Comparison of ENCODE assay signal across 19 cellular contexts in the genomic region with DNA sequence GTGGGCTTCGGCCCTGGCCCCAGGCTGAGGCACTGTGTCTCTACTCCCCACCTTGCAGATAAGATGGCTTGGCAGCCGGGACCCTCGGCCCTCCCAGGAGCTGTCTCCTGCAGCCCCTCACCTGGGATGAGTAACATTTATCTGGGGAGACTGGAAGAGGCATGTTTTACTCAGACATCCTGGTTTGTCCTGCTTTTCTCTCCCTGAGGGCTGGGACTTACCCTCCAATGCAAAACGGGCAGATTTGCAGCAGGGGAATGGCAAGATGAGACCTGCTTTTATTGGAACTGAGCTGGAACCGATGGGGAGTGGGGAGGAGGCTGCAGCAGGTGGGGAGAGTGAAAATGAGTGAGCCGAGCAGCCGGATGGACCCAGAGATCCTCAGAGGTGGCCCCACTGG. TPM values are rescaled to one million over a fixed set of nuclear protein-coding genes. Genes with fewer than 3 reads are reported as not detected.
DNase-seq lines count a peak whose midpoint lies in the region; TF ChIP-seq lines count a peak whose summit lies in the region.
"Had no signal": no experiment of that assay in that cellular context is flagged by ENCODE, and none has a peak within 500 bp of the region (broad histone marks: within the 10 kb centered on the region; RNA-seq: fewer than 3 reads in every experiment).

No MANE protein-coding gene starts in this region.

- H3K36me3 ChIP-seq in Caco-2 (ENCODE audit: control insufficient read depth, insufficient read depth, low read length) (no peaks in the 10 kb centered on the region), HUES48 (ENCODE audit: control insufficient read depth, insufficient read depth, low read length) (no peaks in the 10 kb centered on the region)
- H3K36me3 ChIP-seq: ascending aorta, colonic mucosa, spleen had no signal

- DNase-seq in Caco-2 (no peak), RWPE1 (ENCODE audit: low spot score) (peak; percentile 89), germinal center (ENCODE audit: low spot score) (peak; percentile 18), hepatic stellate cell (ENCODE audit: low spot score) (no peak), putamen (ENCODE audit: low spot score) (no peak), retina (no peak), NCI-H1436 (lab: John Stamatoyannopoulos, UW) (no peak)
- DNase-seq: activated CD4-positive, alpha-beta T cell treated with anti-CD3 and anti-CD28 coated beads for 36 hours; activated gamma-delta T cell treated with Interleukin-2 at 50 U/mL for 16 hours; CD8-positive, alpha-beta memory T cell; glutamatergic neuron; NCI-H2081; SHP77 treated with DMSO at 0.1 percent for 48 hours; spleen had no signal

- H3K4me3 ChIP-seq in Caco-2 (ENCODE audit: low read depth, low read length) (no peak overlapping the region), HUES48 (ENCODE audit: low read depth, low read length) (no peak overlapping the region)
- H3K4me3 ChIP-seq: ascending aorta, colonic mucosa, spleen had no signal

- H3K27ac Mint-ChIP-seq in Caco-2 (ENCODE audit: unreplicated experiment), result peak overlapping the region; percentile 89
- H3K27ac Mint-ChIP-seq: activated CD4-positive, alpha-beta T cell treated with anti-CD3 and anti-CD28 coated beads for 36 hours; stimulated activated naive CD8-positive, alpha-beta T cell treated with anti-CD3 and anti-CD28 coated beads, Interleukin-15, Interleukin-2, amounts not matched to agents 100 ng/mL and 50 ng/mL, for 24 hours had no signal

- H3K9me3 ChIP-seq in Caco-2 (no peaks in the 10 kb centered on the region), HUES48 (ENCODE audit: control insufficient read depth, insufficient read depth, low read length) (no peaks in the 10 kb centered on the region)
- H3K9me3 ChIP-seq: ascending aorta, colonic mucosa, spleen had no signal

- H3K4me1 Mint-ChIP-seq in Caco-2 (ENCODE audit: low read depth, unreplicated experiment), result peaks cover 7% of the 10 kb centered on the region

- no peak for TF ChIP-seq CTCF in Caco-2 (IDR thresholded peaks at IDR 0.05; ENCODE audit: insufficient read depth in 1 of 2, low read depth in 1 of 2, low read length in 1 of 2, severe bottlenecking in 1 of 2, unreplicated experiment in 1 of 2)
- TF ChIP-seq CTCF in RWPE1 (conservative IDR thresholded peaks at IDR 0.05; ENCODE audit: low read depth), result no peak

- peak overlapping the region; percentile 16 for H3K27ac ChIP-seq in HUES48 (ENCODE audit: low read depth, low read length)
- peak overlapping the region; percentile 86 for H3K27ac ChIP-seq in RWPE1
- H3K27ac ChIP-seq: ascending aorta, colonic mucosa, parathyroid adenoma, spleen had no signal

- no peaks in the 10 kb centered on the region for H3K27me3 Mint-ChIP-seq in Caco-2 (ENCODE audit: insufficient read depth, unreplicated experiment)
- H3K27me3 Mint-ChIP-seq: activated CD4-positive, alpha-beta T cell treated with anti-CD3 and anti-CD28 coated beads for 36 hours; CD8-positive, alpha-beta memory T cell; stimulated activated naive CD8-positive, alpha-beta T cell treated with anti-CD3 and anti-CD28 coated beads, Interleukin-15, Interleukin-2, amounts not matched to agents 100 ng/mL and 50 ng/mL, for 24 hours had no signal

- no peaks in the 10 kb centered on the region for H3K9me3 Mint-ChIP-seq in Caco-2 (ENCODE audit: unreplicated experiment)
- H3K9me3 Mint-ChIP-seq: CD8-positive, alpha-beta memory T cell; stimulated activated naive CD8-positive, alpha-beta T cell treated with anti-CD3 and anti-CD28 coated beads, Interleukin-15, Interleukin-2, amounts not matched to agents 100 ng/mL and 50 ng/mL, for 24 hours had no signal

- no peaks in the 10 kb centered on the region for H3K4me1 ChIP-seq in Caco-2
- peaks cover 19% of the 10 kb centered on the region for H3K4me1 ChIP-seq in HUES48 (ENCODE audit: control insufficient read depth, insufficient read depth, low read length)
- H3K4me1 ChIP-seq: ascending aorta, colonic mucosa, parathyroid adenoma had no signal

- no peaks in the 10 kb centered on the region for H3K27me3 ChIP-seq in Caco-2 (replicated peaks; ENCODE audit: control insufficient read depth, insufficient read depth, low read length)
- no peaks in the 10 kb centered on the region for H3K27me3 ChIP-seq in HUES48 (ENCODE audit: control insufficient read depth, insufficient read depth, low read length)
- H3K27me3 ChIP-seq: ascending aorta, colonic mucosa, spleen had no signal

- CTCF ChIA-PET in Caco-2 (lab: Charles Lee), result no interaction called here
- CTCF ChIA-PET in RWPE1 (lab: Yijun Ruan, JAX), result no interaction called here

- no TSS peak for BruUV-seq in Caco-2 (replicated peaks; lab: Mats Ljungman, UMichigan)

- H3K9ac ChIP-seq in HUES48 (ENCODE audit: low read depth, low read length), result no peak overlapping the region
- H3K9ac ChIP-seq: parathyroid adenoma had no signal

- no peaks in the 10 kb centered on the region for H3K36me3 Mint-ChIP-seq in Caco-2 (ENCODE audit: insufficient read depth, unreplicated experiment)
- H3K36me3 Mint-ChIP-seq: CD8-positive, alpha-beta memory T cell had no signal

- intact Hi-C loops in Caco-2 (cut with micrococcal nuclease; ENCODE audit: unreplicated experiment), result no loop called here

- POLR2A ChIA-PET in Caco-2 (lab: Charles Lee), result no interaction called here
- POLR2A ChIA-PET in RWPE1 (lab: Yijun Ruan, JAX; ENCODE audit: low non-redundant PET), result no interaction called here

- peak overlapping the region; percentile 54 for H3K4me3 Mint-ChIP-seq in Caco-2 (ENCODE audit: unreplicated experiment)
- H3K4me3 Mint-ChIP-seq: activated CD4-positive, alpha-beta T cell treated with anti-CD3 and anti-CD28 coated beads for 36 hours; CD8-positive, alpha-beta memory T cell; stimulated activated naive CD8-positive, alpha-beta T cell treated with anti-CD3 and anti-CD28 coated beads, Interleukin-15, Interleukin-2, amounts not matched to agents 100 ng/mL and 50 ng/mL, for 24 hours had no signal

RNA-seq across cellular contexts. Expression of a gene that starts 27.3 kb away (rescaled TPM):
- total RNA-seq in Caco-2 (2022), result 50.5 and 56.8 TPM in 2 replicates

RNA-seq across cellular contexts. Expression of a gene that starts 39.9 kb away (rescaled TPM):
- total RNA-seq in Caco-2 (2022), result not detected in 2 replicates
- total RNA-seq: ascending aorta had no signal

Comparison
In these comparisons a context has a peak if more than half of its experiments do, and no peak if none do; other contexts are left out.
1. DNase-seq: peak in RWPE1 (single experiment) and germinal center (single experiment); none in Caco-2 (0 of 2), hepatic stellate cell (single experiment), putamen (single experiment), retina (single experiment) and NCI-H1436 (single experiment).